Comparison of ENCODE assay signal across 9 cellular contexts in genomic region chr10:127990846-127991542, GRCh38.
DNase-seq lines count a peak whose midpoint lies in the region; ATAC-seq, FAIRE-seq and TF ChIP-seq lines count a peak whose summit lies in the region.
"Had no signal": no experiment of that assay in that cellular context is flagged by ENCODE, and none has a peak within 500 bp of the region (broad histone marks: within the 10 kb centered on the region; RNA-seq: fewer than 3 reads in every experiment).

No MANE protein-coding gene starts in this region.

- no peaks in the 10 kb centered on the region for H3K36me3 Mint-ChIP-seq in MCF 10A (ENCODE audit: insufficient read depth, unreplicated experiment)
- H3K36me3 Mint-ChIP-seq in progenitor cell of endocrine pancreas (ENCODE audit: insufficient read depth) = no peaks in the 10 kb centered on the region

- peak in 3 of 4 donors; percentile 24 to 65 (median 48) for ATAC-seq in pancreas

- WGBS in pancreas, 2 donors = 57 to 65% methylated on average over 15 of the region's 15 CpGs

- H4K20me1 ChIP-seq in BLaER1 = no peaks in the 10 kb centered on the region

- peak overlapping the region; percentile 85 for H3K27ac Mint-ChIP-seq in MCF 10A (ENCODE audit: low read depth, unreplicated experiment)
- no peak overlapping the region for H3K27ac Mint-ChIP-seq in progenitor cell of endocrine pancreas

- peak overlapping the region; percentile 75 for H3K4me2 ChIP-seq in BLaER1

- H3K4me3 Mint-ChIP-seq in MCF 10A (ENCODE audit: unreplicated experiment) (peak overlapping the region; percentile 52), progenitor cell of endocrine pancreas (ENCODE audit: low read depth) (no peak overlapping the region)

- peak overlapping the region; percentile 18; the same call in 1 of the 2 replicates for H3K9ac ChIP-seq in BLaER1

- POLR2A ChIA-PET in MCF 10A (lab: Yijun Ruan, JAX) = interaction anchor here (0.8 to 1.4 kb wide), 4 partner anchors 10 to 74 kb away, joined by 3 to 8 read pairs (median 3); no protein-coding TSS in a partner anchor

- DNase-seq in RPMI7951 (ENCODE audit: low read depth) (peak; percentile 88), MCF 10A (ENCODE audit: unreplicated experiment) (peak; percentile 79), pancreas (no peak), mucosa of gallbladder (ENCODE audit: low spot score) (no peak), progenitor cell of endocrine pancreas (ENCODE audit: low spot score, unreplicated experiment) (no peak), cerebellum (ENCODE audit: low spot score) (no peak), NCI-H526 treated with DMSO at 0.1 percent for 48 hours (lab: John Stamatoyannopoulos, UW) (no peak)

- BruUV-seq in MCF 10A (replicated peaks; lab: Mats Ljungman, UMichigan) = no TSS peak

- peaks cover 22% of the 10 kb centered on the region for H3K4me1 Mint-ChIP-seq in MCF 10A (ENCODE audit: insufficient read depth, unreplicated experiment)
- H3K4me1 Mint-ChIP-seq in progenitor cell of endocrine pancreas (ENCODE audit: low read depth) = no peaks in the 10 kb centered on the region

- peaks cover 60% of the 10 kb centered on the region for H3K4me1 ChIP-seq in BLaER1
- H3K4me1 ChIP-seq in pancreas = peaks cover 0 to 4% (median 3%) of the 10 kb centered on the region in 3 donors

- TF ChIP-seq CTCF in MCF 10A (IDR thresholded peaks at IDR 0.05; ENCODE audit: unreplicated experiment) (no peak), pancreas (IDR thresholded peaks at IDR 0.05) (no peak), progenitor cell of endocrine pancreas (IDR thresholded peaks at IDR 0.05; ENCODE audit: unreplicated experiment) (no peak)

- intact Hi-C loops in MCF 10A (cut with micrococcal nuclease) = loop anchor here (1.0 kb wide), 1 partner anchor 68 kb away; no protein-coding TSS in a partner anchor
- intact Hi-C loops in pancreas (cut with DNase I) = no loop called here

- peak overlapping the region; percentile 53 for H3K27ac ChIP-seq in BLaER1
- H3K27ac ChIP-seq in pancreas = peak overlapping the region in 1 of 4 donors; percentile 47

- H3K27me3 Mint-ChIP-seq in MCF 10A (ENCODE audit: insufficient read depth, unreplicated experiment) (no peaks in the 10 kb centered on the region), progenitor cell of endocrine pancreas (peaks cover 9% of the 10 kb centered on the region)

- H3K36me3 ChIP-seq in BLaER1 (no peaks in the 10 kb centered on the region), pancreas (no peaks in the 10 kb centered on the region)

- FAIRE-seq in pancreas (lab: Jason Lieb, UNC) = no peak
- FAIRE-seq: colon had no signal

- H3K9me3 Mint-ChIP-seq in MCF 10A (ENCODE audit: unreplicated experiment) (no peaks in the 10 kb centered on the region), progenitor cell of endocrine pancreas (ENCODE audit: low read depth) (no peaks in the 10 kb centered on the region)

- no peak overlapping the region for H3K4me3 ChIP-seq in BLaER1
- no peak overlapping the region for H3K4me3 ChIP-seq in pancreas

- H3K9me3 ChIP-seq in BLaER1 (no peaks in the 10 kb centered on the region), pancreas (no peaks in the 10 kb centered on the region)

- H3K27me3 ChIP-seq in BLaER1 = no peaks in the 10 kb centered on the region
- no peaks in the 10 kb centered on the region for H3K27me3 ChIP-seq in pancreas

- CTCF ChIA-PET in MCF 10A (lab: Yijun Ruan, JAX) = interaction anchor here (0.6 to 3.6 kb wide), 5 partner anchors 20 to 85 kb away, joined by 3 to 27 read pairs (median 4); partner anchors contain the start of gene PTPRE

Comparison
In these comparisons a context has a peak if more than half of its experiments do, and no peak if none do; other contexts are left out.
1. DNase-seq: peak in RPMI7951 (single experiment) and MCF 10A (single experiment); none in pancreas (0 of 6), mucosa of gallbladder (single experiment), progenitor cell of endocrine pancreas (single experiment), cerebellum (single experiment) and NCI-H526 treated with DMSO at 0.1 percent for 48 hours (single experiment).